Comparison of ENCODE assay signal across 20 cellular contexts in the genomic region with DNA sequence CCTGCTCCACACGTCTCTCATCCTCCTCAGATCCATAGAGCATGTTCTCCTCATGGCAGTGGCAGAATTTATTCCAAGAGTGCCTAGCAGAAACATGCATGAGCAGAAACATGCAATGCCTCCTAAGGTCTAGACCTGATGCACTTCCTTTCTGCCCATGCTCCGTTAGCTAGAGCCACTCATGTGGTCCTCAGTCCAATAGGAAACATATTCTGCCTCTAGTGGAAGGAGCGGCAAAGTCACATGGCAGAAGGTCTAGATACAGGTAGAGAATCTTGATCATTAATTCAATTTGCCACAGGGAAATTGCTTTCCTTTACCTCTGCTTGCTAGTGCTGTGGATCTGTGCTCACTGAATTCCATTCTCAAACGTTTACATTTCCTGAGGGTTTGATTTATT.
DNase-seq lines count a peak whose midpoint lies in the region; ATAC-seq, FAIRE-seq and TF ChIP-seq lines count a peak whose summit lies in the region.
"Had no signal": no experiment of that assay in that cellular context is flagged by ENCODE, and none has a peak within 500 bp of the region (broad histone marks: within the 10 kb centered on the region; RNA-seq: fewer than 3 reads in every experiment).

No MANE protein-coding gene starts in this region.

- no peak overlapping the region for H3K56ac ChIP-seq in H1 (replicated peaks; ENCODE audit: insufficient read length, low read depth, low read length)
- H3K56ac ChIP-seq in mesendoderm (ENCODE audit: low read length): no peak overlapping the region

- H3K79me2 ChIP-seq in H1 (ENCODE audit: control insufficient read depth in 1 of 2, insufficient read depth in 2 of 2, low read length in 2 of 2) (no peaks in the 10 kb centered on the region), mesendoderm (ENCODE audit: control insufficient read depth, insufficient read depth, low read length) (no peaks in the 10 kb centered on the region)

- H2BK120ac ChIP-seq in H1 (replicated peaks; ENCODE audit: low read depth, low read length) (no peak overlapping the region), mesendoderm (ENCODE audit: low read depth, low read length) (no peak overlapping the region)

- no peak for TF ChIP-seq RAD21 in H1 (IDR thresholded peaks at IDR 0.05 in 1 of 2, conservative IDR thresholded peaks at IDR 0.05 in 1 of 2; ENCODE audit: low read depth in 2 of 2, low read length in 2 of 2)

- H3K36me3 ChIP-seq in cardiac muscle cell: no peaks in the 10 kb centered on the region
- H3K36me3 ChIP-seq in H1 (ENCODE audit: control insufficient read depth in 2 of 4, insufficient read depth in 4 of 4, low read length in 3 of 4): no peaks in the 10 kb centered on the region
- no peaks in the 10 kb centered on the region for H3K36me3 ChIP-seq in mesendoderm (ENCODE audit: control insufficient read depth, insufficient read depth, low read length)
- no peaks in the 10 kb centered on the region for H3K36me3 ChIP-seq in SJCRH30
- H3K36me3 ChIP-seq: BLaER1 treated with 17β-estradiol and CSF1 and Interleukin-3, amounts not matched to agents 10 nM and 100 nM had no signal

- intact Hi-C loops in left cardiac atrium (cut with DNase I): no loop called here

- H4K91ac ChIP-seq in H1 (replicated peaks; ENCODE audit: insufficient read length, low read length): no peak overlapping the region

- CTCF ChIA-PET in H1 (lab: Charles Lee; ENCODE audit: partially characterized antibody): interaction anchor here (1.2 to 1.7 kb wide), 2 partner anchors 9 to 129 kb away, joined by 3 to 4 read pairs; no protein-coding TSS in a partner anchor

- H3K4ac ChIP-seq in H1 (replicated peaks; ENCODE audit: insufficient read length, low read depth, low read length) (no peak overlapping the region), mesendoderm (ENCODE audit: low read depth, low read length) (no peak overlapping the region)

- H2AK5ac ChIP-seq in H1 (ENCODE audit: low read depth, low read length) (no peak overlapping the region), mesendoderm (ENCODE audit: low read length) (no peak overlapping the region)

- H3K79me1 ChIP-seq in H1 (ENCODE audit: low read depth, low read length) (no peaks in the 10 kb centered on the region), mesendoderm (ENCODE audit: low read length) (no peaks in the 10 kb centered on the region)

- no peak overlapping the region for H2BK20ac ChIP-seq in H1 (ENCODE audit: low read length)

- TF ChIP-seq CTCF in cardiac muscle cell (IDR thresholded peaks at IDR 0.05; ENCODE audit: low read depth, low read length): no peak
- TF ChIP-seq CTCF in H1 (IDR thresholded peaks at IDR 0.05; ENCODE audit: control extremely low read depth in 1 of 3, insufficient read depth in 1 of 3, low read depth in 1 of 3, low read length in 3 of 3): peak in 1 of 3 experiments; percentile 28; a peak in 1 of 4 replicates

- no peak for FAIRE-seq in H1 (lab: Jason Lieb, UNC)
- FAIRE-seq: G401.6, GM12891, HTR-8/SVneo had no signal

- POLR2A ChIA-PET in H1 (lab: Charles Lee; ENCODE audit: partially characterized antibody): no interaction called here

- H3K4me3 ChIP-seq in cardiac muscle cell (no peak overlapping the region), H1 (ENCODE audit: extremely low read depth in 1 of 4, insufficient read depth in 2 of 4, low read depth in 3 of 4, low read length in 4 of 4) (no peak overlapping the region), mesendoderm (ENCODE audit: low read length) (no peak overlapping the region), SJCRH30 (no peak overlapping the region)
- H3K4me3 ChIP-seq: BLaER1 treated with 17β-estradiol and CSF1 and Interleukin-3, amounts not matched to agents 10 nM and 100 nM; GM23248 had no signal

- no peak for ATAC-seq in left cardiac atrium

- H2BK5ac ChIP-seq in H1 (ENCODE audit: low read depth, low read length) (no peak overlapping the region), mesendoderm (ENCODE audit: low read length) (no peak overlapping the region)

- H3K9me3 ChIP-seq in cardiac muscle cell (ENCODE audit: low read depth) (no peaks in the 10 kb centered on the region), H1 (ENCODE audit: insufficient read depth in 2 of 2, low read depth in 1 of 2, low read length in 1 of 2) (peaks cover 0 to 3% of the 10 kb centered on the region in 2 experiments; a peak in 1 of 4 replicates), SJCRH30 (replicated peaks) (no peaks in the 10 kb centered on the region)

- peak overlapping the region; percentile 15; the same call in 1 of the 2 replicates for H2AFZ ChIP-seq in H1 (ENCODE audit: low read length)
- H2AFZ ChIP-seq: GM23248 had no signal

- no peaks in the 10 kb centered on the region for H4K20me1 ChIP-seq in H1 (replicated peaks in 1 of 2; ENCODE audit: control insufficient read depth in 1 of 2, insufficient read depth in 2 of 2, low read length in 2 of 2)
- H4K20me1 ChIP-seq: BLaER1 treated with 17β-estradiol and CSF1 and Interleukin-3, amounts not matched to agents 10 nM and 100 nM had no signal

- H3K9ac ChIP-seq in H1 (replicated peaks in 1 of 4; ENCODE audit: extremely low read depth in 1 of 4, low read depth in 3 of 4, low read length in 3 of 4) (no peak overlapping the region), mesendoderm (ENCODE audit: low read length) (no peak overlapping the region)
- H3K9ac ChIP-seq: BLaER1 treated with 17β-estradiol and CSF1 and Interleukin-3, amounts not matched to agents 10 nM and 100 nM; GM23248 had no signal

- H3K18ac ChIP-seq in H1 (ENCODE audit: extremely low read depth, low read length): no peak overlapping the region
- H3K18ac ChIP-seq in mesendoderm (ENCODE audit: low read length): no peak overlapping the region

- H4K8ac ChIP-seq in H1 (ENCODE audit: extremely low read depth, insufficient read depth, low read length): no peak overlapping the region
- no peak overlapping the region for H4K8ac ChIP-seq in mesendoderm (ENCODE audit: low read depth, low read length)

- H2BK12ac ChIP-seq in H1 (ENCODE audit: low read depth, low read length): no peak overlapping the region

- peak overlapping the region; percentile 10 for H3K14ac ChIP-seq in H1 (ENCODE audit: insufficient read length)

- H3K23ac ChIP-seq in H1 (ENCODE audit: insufficient read length) (no peak overlapping the region), mesendoderm (ENCODE audit: low read length) (no peak overlapping the region)

- H2BK15ac ChIP-seq in H1 (ENCODE audit: low read length) (no peak overlapping the region), mesendoderm (replicated peaks; ENCODE audit: low read depth) (no peak overlapping the region)

- no peaks in the 10 kb centered on the region for H3K23me2 ChIP-seq in H1 (ENCODE audit: low read depth, low read length)

- WGBS in H1 (ENCODE audit: extremely low coverage in 1 of 2, insufficient coverage in 1 of 2, insufficient read length in 1 of 2, insufficient replicate concordance in 2 of 2, low coverage in 1 of 2, low lambda C conversion rate in 2 of 2, missing lambda C conversion rate in 1 of 2), 2 experiments: 91% methylated on average over 4 of the region's 4 CpGs; no CpG with 5 or more reads in 1 of the 2 experiments
- no CpG with 5 or more reads among the region's 4 CpGs for WGBS in mesendoderm (ENCODE audit: extremely low coverage, insufficient coverage, low lambda C conversion rate)

- H3K27ac ChIP-seq in cardiac muscle cell (peak overlapping the region; percentile 39), H1 (ENCODE audit: low read depth, low read length) (no peak overlapping the region), mesendoderm (ENCODE audit: low read depth, low read length) (no peak overlapping the region), SJCRH30 (no peak overlapping the region)
- H3K27ac ChIP-seq: BLaER1 treated with 17β-estradiol and CSF1 and Interleukin-3, amounts not matched to agents 10 nM and 100 nM; GM23248 had no signal

- H3K4me1 ChIP-seq in cardiac muscle cell (ENCODE audit: low read depth) (peaks cover 14% of the 10 kb centered on the region), H1 (replicated peaks in 1 of 4; ENCODE audit: control insufficient read depth in 3 of 4, insufficient read depth in 4 of 4, low read length in 3 of 4) (no peaks in the 10 kb centered on the region), mesendoderm (ENCODE audit: control insufficient read depth, low read depth, low read length) (no peaks in the 10 kb centered on the region), SJCRH30 (no peaks in the 10 kb centered on the region; the same call in 1 of the 2 replicates)
- H3K4me1 ChIP-seq: BLaER1 treated with 17β-estradiol and CSF1 and Interleukin-3, amounts not matched to agents 10 nM and 100 nM had no signal

- no peak for TF ChIP-seq EP300 in H1 (IDR thresholded peaks at IDR 0.05; ENCODE audit: borderline replicate concordance in 1 of 2, low read depth in 2 of 2, low read length in 2 of 2)

- DNase-seq in cardiac muscle cell (ENCODE audit: low read depth in 1 of 2, low spot score in 1 of 2) (no peak), left cardiac atrium (no peak), SW480 (ENCODE audit: low spot score) (peak; percentile 15), H1 (ENCODE audit: low read depth in 1 of 2, low spot score in 2 of 2) (no peak), mesendoderm (peak; percentile 23), NCI-H446 treated with DMSO at 0.1 percent for 48 hours (lab: John Stamatoyannopoulos, UW) (no peak), SJCRH30 (no peak)
- DNase-seq in activated CD4-positive, CD25-positive, alpha-beta regulatory T cell treated with anti-CD3 and anti-CD28 coated beads, Interleukin-2, amount 50 U/mL, for 72 hours: no peak
- DNase-seq: ACHN; Calu3; CD4-positive, CD25-positive, alpha-beta regulatory T cell; DMS 273 treated with DMSO at 0.1 percent for 48 hours; DMS79 treated with DMSO at 0.1 percent for 48 hours; EL; GM23248; H9 had no signal

- TF ChIP-seq POLR2A in H1 (IDR thresholded peaks at IDR 0.05; ENCODE audit: control extremely low read depth in 1 of 2, low read depth in 2 of 2, low read length in 2 of 2): no peak

- H4K5ac ChIP-seq in H1 (ENCODE audit: insufficient read length, low read depth, low read length) (no peak overlapping the region), mesendoderm (ENCODE audit: low read length) (no peak overlapping the region)

- no peaks in the 10 kb centered on the region for H3K27me3 ChIP-seq in cardiac muscle cell
- no peaks in the 10 kb centered on the region for H3K27me3 ChIP-seq in H1 (replicated peaks in 1 of 4; ENCODE audit: control insufficient read depth in 3 of 4, extremely low read depth in 1 of 4, insufficient read depth in 3 of 4, low read length in 3 of 4)
- H3K27me3 ChIP-seq in mesendoderm (ENCODE audit: insufficient read depth, low read length, poor library complexity): no peaks in the 10 kb centered on the region
- H3K27me3 ChIP-seq in SJCRH30: no peaks in the 10 kb centered on the region

- H3K4me2 ChIP-seq in H1 (ENCODE audit: insufficient read depth in 1 of 2, low read depth in 2 of 2, low read length in 2 of 2) (no peak overlapping the region), mesendoderm (ENCODE audit: low read length) (no peak overlapping the region)
- H3K4me2 ChIP-seq: BLaER1 treated with 17β-estradiol and CSF1 and Interleukin-3, amounts not matched to agents 10 nM and 100 nM had no signal

TF ChIP-seq in H1, 55 proteins besides CTCF, POLR2A, EP300 and RAD21 (continues in another document):
- no peak for TF ChIP-seq SIN3A (conservative IDR thresholded peaks at IDR 0.05 in 1 of 2, IDR thresholded peaks at IDR 0.05 in 1 of 2; ENCODE audit: low read depth in 1 of 2, low read length in 2 of 2)

Comparison
In these comparisons a context has a peak if more than half of its experiments do, and no peak if none do; other contexts are left out.
1. DNase-seq: peak in SW480 (single experiment) and mesendoderm (single experiment); none in cardiac muscle cell (0 of 2), left cardiac atrium (single experiment), H1 (0 of 2), NCI-H446 treated with DMSO at 0.1 percent for 48 hours (single experiment), activated CD4-positive, CD25-positive, alpha-beta regulatory T cell treated with anti-CD3 and anti-CD28 coated beads, Interleukin-2, amount 50 U/mL, for 72 hours (single experiment) and SJCRH30 (0 of 2).